11 cellular contexts compared by ENCODE assay signal in genomic region chr19:4713384-4713951, GRCh38. TPM values are rescaled to one million over a fixed set of nuclear protein-coding genes. Genes with fewer than 3 reads are reported as not detected.
DNase-seq lines count a peak whose midpoint lies in the region; ATAC-seq and TF ChIP-seq lines count a peak whose summit lies in the region.
"Had no signal": no experiment of that assay in that cellular context is flagged by ENCODE, and none has a peak within 500 bp of the region (broad histone marks: within the 10 kb centered on the region; RNA-seq: fewer than 3 reads in every experiment).

No MANE protein-coding gene starts in this region.

- TF ChIP-seq CTCF in psoas muscle (IDR thresholded peaks at IDR 0.05), result no peak

- 9 to 30% (median 18%) methylated on average over 28 to 32 of the region's 32 CpGs for WGBS in psoas muscle, 3 donors

- intact Hi-C loops in psoas muscle (cut with DNase I), result loop anchor here (5.0 kb wide), 2 partner anchors 36 to 136 kb away; no protein-coding TSS in a partner anchor

- H3K27me3 ChIP-seq in psoas muscle (ENCODE audit: insufficient read depth in 3 of 3, low read length in 2 of 3), result no peaks in the 10 kb centered on the region

- H3K36me3 ChIP-seq in psoas muscle (ENCODE audit: insufficient read depth in 1 of 2, low read depth in 1 of 2), result peaks cover 0 to 60% of the 10 kb centered on the region in 2 donors

- in situ Hi-C loops in Caki2 (cut with HindIII; ENCODE audit: low pct_unique_long_range_greater_than_20kb, low sequenced_read_pairs), result no loop called here

- DNase-seq in Caki2 (ENCODE audit: low read depth) (peak; percentile 97), T1000 (lab: John Stamatoyannopoulos, UW) (peak; percentile 91), glomerular endothelial cell (ENCODE audit: extremely low read depth, low read depth, low spot score) (peak; percentile 68), psoas muscle (peak; percentile 95 to 98), NK-92 (lab: John Stamatoyannopoulos, UW; ENCODE audit: unreplicated experiment) (no peak)
- no peak for DNase-seq in activated CD4-positive, alpha-beta T cell treated with anti-CD3 and anti-CD28 coated beads, Interleukin-2, amount 50 U/mL, for 1 hour
- DNase-seq in stimulated activated CD4-positive, alpha-beta T cell treated with anti-CD3 and anti-CD28 coated beads, Interleukin-12 subunit alpha, Interleukin-12 subunit beta, amount 100 ng/mL, for 4 hours, result no peak
- DNase-seq: activated CD4-positive, alpha-beta T cell treated with anti-CD3 and anti-CD28 coated beads, Interleukin-2, amount 50 U/mL, for 48 hours; glutamatergic neuron; NCI-H2029 had no signal

- ATAC-seq in psoas muscle, result peak; percentile 84 to 91 (median 86)
- ATAC-seq in HG03439 (IDR thresholded peaks at IDR 0.05; ENCODE audit: unreplicated experiment), result no peak

- H3K4me3 ChIP-seq in psoas muscle, result peak overlapping the region; percentile 45

- peak overlapping the region; percentile 99 for H3K27ac ChIP-seq in psoas muscle

- no peaks in the 10 kb centered on the region for H3K9me3 ChIP-seq in psoas muscle

- H3K4me1 ChIP-seq in psoas muscle, result peaks cover 59% of the 10 kb centered on the region

RNA-seq across cellular contexts. Expression of gene DPP9, which starts 10.2 kb away (rescaled TPM):
- 36.6 and 64.2 TPM in 2 replicates for total RNA-seq in Caki2 (2014; rRNA removed; shearing (Covaris generic); ENCODE audit: low replicate concordance)
- 118 and 128 TPM in 2 replicates for total RNA-seq in glomerular endothelial cell
- total RNA-seq in psoas muscle, result 10 to 100 TPM; 55.9 to 97.4 (median 78.6) TPM
- 100 to 1,000 TPM in 2 of 3 donors, 10 to 100 TPM in 1; 64.6 to 138 (median 108) TPM for polyA plus RNA-seq in psoas muscle

RNA-seq across cellular contexts. Expression of gene MYDGF, which starts 43.3 kb away (rescaled TPM):
- 379 and 415 TPM in 2 replicates for total RNA-seq in Caki2 (2014; rRNA removed; shearing (Covaris generic); ENCODE audit: low replicate concordance)
- total RNA-seq in glomerular endothelial cell (122 and 126 TPM in 2 replicates), psoas muscle (10 to 100 TPM; 11.4 to 24.0 (median 19.1) TPM)
- polyA plus RNA-seq in psoas muscle, result 100 to 1,000 TPM in 1 of 3 donors, 10 to 100 TPM in 2; 23.9 to 164 (median 40.0) TPM

Comparison
In these comparisons a context has a peak if more than half of its experiments do, and no peak if none do; other contexts are left out.
1. DNase-seq: peak in Caki2 (single experiment), T1000 (single experiment), glomerular endothelial cell (single experiment) and psoas muscle (2 of 2); none in activated CD4-positive, alpha-beta T cell treated with anti-CD3 and anti-CD28 coated beads, Interleukin-2, amount 50 U/mL, for 1 hour (single experiment), stimulated activated CD4-positive, alpha-beta T cell treated with anti-CD3 and anti-CD28 coated beads, Interleukin-12 subunit alpha, Interleukin-12 subunit beta, amount 100 ng/mL, for 4 hours (single experiment) and NK-92 (single experiment).